Comparison of ENCODE assay signal across 21 cellular contexts in the genomic region with DNA sequence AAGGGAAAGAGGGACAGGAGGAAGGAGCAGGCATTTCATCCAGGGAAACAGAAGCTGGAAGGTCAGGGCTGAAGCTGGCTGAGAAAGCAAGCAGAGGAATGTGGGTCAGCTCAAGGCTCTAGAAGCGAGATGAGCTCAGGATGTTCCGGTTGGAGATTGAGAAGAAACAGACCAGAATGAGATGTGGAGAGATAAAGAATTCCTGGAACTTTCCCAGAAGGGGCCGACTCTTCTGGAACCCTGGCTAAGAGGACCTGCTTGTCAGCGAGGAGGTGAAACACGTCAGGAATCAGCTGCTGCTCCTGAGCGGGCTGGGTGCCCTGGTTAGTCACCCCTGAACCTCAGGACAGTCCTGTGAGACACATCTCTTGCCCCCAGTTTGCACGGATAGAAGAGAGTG.
"Had no signal": no experiment of that assay in that cellular context is flagged by ENCODE, and none has a peak within 500 bp of the region (broad histone marks: within the 10 kb centered on the region; RNA-seq: fewer than 3 reads in every experiment).

No MANE protein-coding gene starts in this region.

- DNase-seq: activated B cell treated with CpG ODN at 0.5 μM for 24 hours; activated CD4-positive, alpha-beta T cell treated with anti-CD3 and anti-CD28 coated beads for 1 hour; activated CD4-positive, alpha-beta T cell treated with anti-CD3 and anti-CD28 coated beads, Interleukin-2, amount 10 ng/mL, durations not matched to agents 24 days and 14 days; activated CD4-positive, alpha-beta T cell treated with anti-CD3 and anti-CD28 coated beads, Interleukin-2, amount 50 U/mL, for 48 hours; activated gamma-delta T cell; activated naive CD4-positive, alpha-beta T cell treated with anti-CD3 and anti-CD28 coated beads for 36 hours; activated naive CD8-positive, alpha-beta T cell treated with anti-CD3 and anti-CD28 coated beads for 36 hours; activated T-cell treated with anti-CD3 and anti-CD28 coated beads, Interleukin-2, amount 50 U/mL, for 4 hours; Karpas-422; MM.1S; NCI-H1105; NCI-H1436; NCI-H1694 treated with DMSO at 0.1 percent for 48 hours; NCI-H2029 treated with DMSO at 0.1 percent for 48 hours; NCI-H510A treated with DMSO at 0.1 percent for 48 hours; NCI-H69; NK-92 treated with Interleukin-12 subunit alpha and Interleukin-12 subunit beta, amount 100 ng/mL, for 24 hours; SHP77 treated with DMSO at 0.1 percent for 48 hours; T-helper 9 cell had no signal

- H3K4me3 ChIP-seq: K562 had no signal

- H3K27ac Mint-ChIP-seq: activated B cell treated with CpG ODN at 0.5 μM for 24 hours; activated CD4-positive, alpha-beta T cell treated with anti-CD3 and anti-CD28 coated beads, Interleukin-2, amount 10 ng/mL, durations not matched to agents 24 days and 14 days; activated naive CD4-positive, alpha-beta T cell treated with anti-CD3 and anti-CD28 coated beads for 36 hours; activated naive CD8-positive, alpha-beta T cell treated with anti-CD3 and anti-CD28 coated beads for 36 hours; T-helper 1 cell treated with Interleukin-12 subunit alpha and Interleukin-12 subunit beta and Interleukin-4 antibody, amounts not matched to agents 30 μg/mL and 1 μg/mL, for 36 hours had no signal

- H3K27me3 Mint-ChIP-seq: activated CD4-positive, alpha-beta T cell treated with anti-CD3 and anti-CD28 coated beads, Interleukin-2, amount 10 ng/mL, durations not matched to agents 24 days and 14 days; activated naive CD8-positive, alpha-beta T cell treated with anti-CD3 and anti-CD28 coated beads for 36 hours had no signal

- H3K9me3 Mint-ChIP-seq: activated B cell treated with CpG ODN at 0.5 μM for 24 hours; activated CD4-positive, alpha-beta T cell treated with anti-CD3 and anti-CD28 coated beads, Interleukin-2, amount 10 ng/mL, durations not matched to agents 24 days and 14 days; activated naive CD4-positive, alpha-beta T cell treated with anti-CD3 and anti-CD28 coated beads for 36 hours; activated naive CD8-positive, alpha-beta T cell treated with anti-CD3 and anti-CD28 coated beads for 36 hours; activated T-cell treated with anti-CD3 and anti-CD28 coated beads, Interleukin-2, amount 50 U/mL, for 4 hours; T-helper 1 cell treated with Interleukin-12 subunit alpha and Interleukin-12 subunit beta and Interleukin-4 antibody, amounts not matched to agents 30 μg/mL and 1 μg/mL, for 36 hours had no signal

- H3K4me3 Mint-ChIP-seq: activated B cell treated with CpG ODN at 0.5 μM for 24 hours; activated CD4-positive, alpha-beta T cell treated with anti-CD3 and anti-CD28 coated beads, Interleukin-2, amount 10 ng/mL, durations not matched to agents 24 days and 14 days; activated naive CD4-positive, alpha-beta T cell treated with anti-CD3 and anti-CD28 coated beads for 36 hours; activated naive CD8-positive, alpha-beta T cell treated with anti-CD3 and anti-CD28 coated beads for 36 hours; activated T-cell treated with anti-CD3 and anti-CD28 coated beads, Interleukin-2, amount 50 U/mL, for 4 hours; T-helper 1 cell treated with Interleukin-12 subunit alpha and Interleukin-12 subunit beta and Interleukin-4 antibody, amounts not matched to agents 30 μg/mL and 1 μg/mL, for 36 hours had no signal

- H3K4me1 Mint-ChIP-seq: activated B cell treated with CpG ODN at 0.5 μM for 24 hours; activated CD4-positive, alpha-beta T cell treated with anti-CD3 and anti-CD28 coated beads, Interleukin-2, amount 10 ng/mL, durations not matched to agents 24 days and 14 days had no signal
